In the genomic region with DNA sequence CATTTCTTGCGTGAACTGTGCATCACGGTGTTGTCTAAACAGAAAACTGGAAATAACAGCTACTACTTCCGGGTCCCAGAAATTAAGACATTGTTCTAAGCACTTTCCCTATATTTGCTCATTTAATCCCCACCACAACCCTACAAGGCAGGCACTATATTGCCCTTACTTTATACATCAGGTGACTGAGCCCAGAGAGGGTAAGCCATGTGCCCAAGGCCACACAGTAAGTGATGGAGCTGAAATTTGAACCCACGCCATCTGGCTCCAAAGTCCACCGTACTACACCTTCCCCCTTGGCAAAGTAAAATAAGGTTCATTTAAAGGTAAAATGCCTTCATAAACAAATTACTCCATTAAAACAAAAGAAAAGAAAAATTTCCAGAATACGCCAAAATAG, we compare ENCODE assay signal across 13 cellular contexts.
"Had no signal": no experiment of that assay in that cellular context is flagged by ENCODE, and none has a peak within 500 bp of the region (broad histone marks: within the 10 kb centered on the region; RNA-seq: fewer than 3 reads in every experiment).

No MANE protein-coding gene starts in this region.

- H3K4me3 ChIP-seq: body of pancreas, gastroesophageal sphincter, ovary, thyroid gland had no signal

- H3K4me1 ChIP-seq: gastroesophageal sphincter had no signal

- ATAC-seq: body of pancreas, gastroesophageal sphincter, left ventricle myocardium superior had no signal

- H3K36me3 ChIP-seq: ovary, thyroid gland had no signal

- H3K27me3 ChIP-seq: body of pancreas, gastroesophageal sphincter, ovary, thyroid gland had no signal

- H3K27ac ChIP-seq: body of pancreas, gastroesophageal sphincter, ovary, thyroid gland had no signal

- DNase-seq: activated CD4-positive, alpha-beta T cell treated with anti-CD3 and anti-CD28 coated beads for 48 hours; activated naive CD4-positive, alpha-beta T cell; activated T-cell treated with anti-CD3 and anti-CD28 coated beads, Interleukin-2, amount 50 U/mL, for 1 hour; kidney; left ventricle myocardium superior; mesendoderm; ovary; retina; stimulated activated CD4-positive, alpha-beta T cell treated with anti-CD3 and anti-CD28 coated beads, Interleukin-15, amount 100 ng/mL, for 24 hours; stimulated activated CD4-positive, alpha-beta T cell treated with anti-CD3 and anti-CD28 coated beads, Interleukin-4, amount 100 ng/mL, for 24 hours had no signal

- H3K9me3 ChIP-seq: body of pancreas, gastroesophageal sphincter, ovary, thyroid gland had no signal
